ENCODE assay signal across 8 cellular contexts in genomic region chr9:104780796-104781395, GRCh38. TPM values are rescaled to one million over a fixed set of nuclear protein-coding genes. Genes with fewer than 3 reads are reported as not detected.
DNase-seq lines count a peak whose midpoint lies in the region; ATAC-seq and TF ChIP-seq lines count a peak whose summit lies in the region.

No MANE protein-coding gene starts in this region.

- no peaks in the 10 kb centered on the region for H3K9me3 ChIP-seq in lung (ENCODE audit: control insufficient read depth in 2 of 2, insufficient read depth in 1 of 2, low read length in 1 of 2)

- no peaks in the 10 kb centered on the region for H4K20me1 ChIP-seq in KMS-11 (ENCODE audit: insufficient read depth)

- H3K36me3 ChIP-seq in KMS-11 (ENCODE audit: insufficient read depth) (no peaks in the 10 kb centered on the region; the same call in 1 of the 2 replicates), lung (ENCODE audit: control insufficient read depth in 2 of 2, insufficient read depth in 2 of 2, low read length in 2 of 2) (peaks cover 5 to 15% of the 10 kb centered on the region in 2 donors)

- H3K27me3 ChIP-seq in KMS-11 (ENCODE audit: insufficient read depth, low read depth) = no peaks in the 10 kb centered on the region
- H3K27me3 ChIP-seq in lung (ENCODE audit: control insufficient read depth, insufficient read depth) = no peaks in the 10 kb centered on the region

- H3K36me3 Mint-ChIP-seq in activated B cell treated with CpG ODN at 0.5 μM for 24 hours (ENCODE audit: low read depth) = peaks cover 35% of the 10 kb centered on the region

- H3K4me1 ChIP-seq in KMS-11 (ENCODE audit: low read depth, poor library complexity, severe bottlenecking) (peaks cover 9% of the 10 kb centered on the region), lung (ENCODE audit: control insufficient read depth in 2 of 2, insufficient read depth in 2 of 2, low read length in 2 of 2) (peaks cover 1 to 19% of the 10 kb centered on the region in 2 donors)

- H3K4me2 ChIP-seq in KMS-11 = no peak overlapping the region

- WGBS in lung, 2 donors = 84 to 89% methylated on average over 1 of the region's 1 CpG

- peaks cover 34% of the 10 kb centered on the region for H3K4me1 Mint-ChIP-seq in activated B cell treated with CpG ODN at 0.5 μM for 24 hours

- ATAC-seq in activated B cell treated with CpG ODN at 0.5 μM for 24 hours (ENCODE audit: low read depth) (peak; percentile 47), lung (ENCODE audit: insufficient read depth, low FRiP score) (peak; percentile 51)

- peak overlapping the region; percentile 65 for H3K27ac Mint-ChIP-seq in activated B cell treated with CpG ODN at 0.5 μM for 24 hours

- CTCF ChIA-PET in activated B cell treated with CpG ODN at 0.5 μM for 24 hours (lab: Charles Lee) = interaction anchor here (0.6 to 3.4 kb wide), 16 partner anchors 10 to 637 kb away, joined by 3 to 12 read pairs (median 4); partner anchors contain the start of gene NIPSNAP3A

- no peak overlapping the region for H3K9ac ChIP-seq in KMS-11

- H2AFZ ChIP-seq in KMS-11 (ENCODE audit: low read depth) = no peak overlapping the region

- H3K9me3 Mint-ChIP-seq in activated B cell treated with CpG ODN at 0.5 μM for 24 hours = no peaks in the 10 kb centered on the region

- H3K27me3 Mint-ChIP-seq in activated B cell treated with CpG ODN at 0.5 μM for 24 hours = no peaks in the 10 kb centered on the region

- no peaks in the 10 kb centered on the region for H3K79me2 ChIP-seq in KMS-11 (ENCODE audit: insufficient read depth, low read depth)

- no peak overlapping the region for H3K4me3 Mint-ChIP-seq in activated B cell treated with CpG ODN at 0.5 μM for 24 hours

- POLR2A ChIA-PET in activated B cell treated with CpG ODN at 0.5 μM for 24 hours (lab: Charles Lee) = interaction anchor here (1.6 to 3.7 kb wide), 2 partner anchors 17 to 33 kb away, joined by 9 to 15 read pairs; partner anchors contain the start of genes NIPSNAP3A and NIPSNAP3B

- no peak overlapping the region for H3K4me3 ChIP-seq in KMS-11 (IDR thresholded peaks at IDR 0.05; ENCODE audit: insufficient read depth, low read depth, low read length)
- no peak overlapping the region for H3K4me3 ChIP-seq in lung

- H3K27ac ChIP-seq in KMS-11 (no peak overlapping the region), lung (ENCODE audit: low read depth in 1 of 2, low read length in 1 of 2) (no peak overlapping the region)

- TF ChIP-seq CTCF in GM12874 (IDR thresholded peaks at IDR 0.05; ENCODE audit: insufficient read depth, low read depth, low read length) = 0 out of 2 replicates have a peak, but pooled peaks have one; percentile 17
- peak; percentile 30; the same call in 1 of the 2 replicates for TF ChIP-seq CTCF in KMS-11 (conservative IDR thresholded peaks at IDR 0.05; ENCODE audit: low read depth, low read length)
- peak; percentile 27 for TF ChIP-seq CTCF in activated B cell treated with CpG ODN at 0.5 μM for 24 hours (IDR thresholded peaks at IDR 0.05)
- TF ChIP-seq CTCF in lung (IDR thresholded peaks at IDR 0.05; ENCODE audit: control extremely low read depth, extremely low read depth) = peak; percentile 6

- intact Hi-C loops in activated B cell treated with CpG ODN at 0.5 μM for 24 hours (cut with micrococcal nuclease) = loop anchor here (1.0 to 5.0 kb wide), 7 partner anchors 34 to 634 kb away; partner anchors contain the start of gene NIPSNAP3A

- DNase-seq in A172 (ENCODE audit: low spot score) (peak; percentile 21), activated B cell treated with CpG ODN at 0.5 μM for 24 hours (no peak), lung (ENCODE audit: low spot score) (no peak), SKM-1 (lab: John Stamatoyannopoulos, UW; ENCODE audit: unreplicated experiment) (no peak), mesenteric fat pad (ENCODE audit: low spot score) (no peak), NCI-H1930 (lab: John Stamatoyannopoulos, UW) (no peak)

RNA-seq across cellular contexts. Expression of gene NIPSNAP3B, which starts 17.0 kb away (rescaled TPM):
- total RNA-seq in A172 (2014; rRNA removed; shearing (Covaris generic)) = 0.14 TPM in 1 of 2 replicates, not detected in the other
- 15.3 and 17.4 TPM in 2 replicates for total RNA-seq in activated B cell treated with CpG ODN at 0.5 μM for 24 hours
- 1 to 10 TPM; 1.5 to 4.3 TPM for total RNA-seq in lung
- polyA plus RNA-seq in lung = 1 to 10 TPM in 1 of 2 donors, under 1 TPM in 1; 0.85 to 1.5 TPM
- 9.3 TPM for total RNA-seq in mesenteric fat pad

RNA-seq across cellular contexts. Expression of gene NIPSNAP3A, which starts 33.4 kb away (rescaled TPM):
- total RNA-seq in A172 (2014; rRNA removed; shearing (Covaris generic)) = 103 and 105 TPM in 2 replicates
- total RNA-seq in activated B cell treated with CpG ODN at 0.5 μM for 24 hours (21.9 and 22.7 TPM in 2 replicates), lung (10 to 100 TPM; 20.1 to 49.5 TPM), mesenteric fat pad (25.1 TPM)
- polyA plus RNA-seq in lung = 10 to 100 TPM; 18.9 to 23.6 TPM
